8 cellular contexts compared by ENCODE assay signal in genomic region chr10:122468923-122469781, GRCh38. TPM values are rescaled to one million over a fixed set of nuclear protein-coding genes. Genes with fewer than 3 reads are reported as not detected.
DNase-seq lines count a peak whose midpoint lies in the region; ATAC-seq lines count a peak whose summit lies in the region.

No MANE protein-coding gene starts in this region.

- peak overlapping the region; percentile 68 for H3K9ac ChIP-seq in skeletal muscle satellite cell (ENCODE audit: low read depth, low read length)

- H3K27ac ChIP-seq in SJCRH30 = peak overlapping the region; percentile 7; the same call in 1 of the 2 replicates

- H3K4me1 ChIP-seq in SJCRH30 = peaks cover 9% of the 10 kb centered on the region
- H3K4me1 ChIP-seq in skeletal muscle satellite cell (ENCODE audit: control insufficient read depth, insufficient read depth, low read length) = peaks cover 60% of the 10 kb centered on the region
- no peaks in the 10 kb centered on the region for H3K4me1 ChIP-seq in HAP-1

- in situ Hi-C loops in KBM-7 (cut with MboI; ENCODE audit: low pct_unique_long_range_greater_than_20kb, low sequenced_read_pairs) = no loop called here
- in situ Hi-C loops in HAP-1 (cut with MboI; ENCODE audit: low sequenced_read_pairs) = no loop called here

- DNase-seq in GOT3 (lab: John Stamatoyannopoulos, UW) (peak; percentile 59), SJCRH30 (peak; percentile 24 to 44), glomerular visceral epithelial cell (ENCODE audit: extremely low spot score) (peak; percentile 91), KBM-7 (no peak), HAP-1 (ENCODE audit: low spot score in 2 of 2) (no peak), NCI-H510A (lab: John Stamatoyannopoulos, UW) (no peak)

- 0 out of 2 replicates have a peak, but pooled peaks cover 2% of the 10 kb centered on the region for H3K27me3 ChIP-seq in SJCRH30
- H3K27me3 ChIP-seq in skeletal muscle satellite cell (ENCODE audit: control insufficient read depth, insufficient read depth, low read length) = no peaks in the 10 kb centered on the region
- H3K27me3 ChIP-seq in HAP-1 (ENCODE audit: low read depth) = no peaks in the 10 kb centered on the region

- no peak for ATAC-seq in HG02610 (IDR thresholded peaks at IDR 0.05; ENCODE audit: unreplicated experiment)

- peak overlapping the region; percentile 0; the same call in 1 of the 2 replicates for H3K4me3 ChIP-seq in SJCRH30
- H3K4me3 ChIP-seq in skeletal muscle satellite cell (ENCODE audit: low read length) = peak overlapping the region; percentile 49
- H3K4me3 ChIP-seq in HAP-1 = no peak overlapping the region

- no peaks in the 10 kb centered on the region for H3K36me3 ChIP-seq in SJCRH30
- H3K36me3 ChIP-seq in skeletal muscle satellite cell (ENCODE audit: insufficient read depth, low read length) = peaks cover 29% of the 10 kb centered on the region
- no peaks in the 10 kb centered on the region; the same call in 1 of the 2 replicates for H3K36me3 ChIP-seq in HAP-1 (replicated peaks)

- peak overlapping the region; percentile 74 for H3K4me2 ChIP-seq in skeletal muscle satellite cell (ENCODE audit: low read length)

- H3K9me3 ChIP-seq in SJCRH30 (replicated peaks) (no peaks in the 10 kb centered on the region), skeletal muscle satellite cell (replicated peaks; ENCODE audit: low read length) (no peaks in the 10 kb centered on the region), HAP-1 (no peaks in the 10 kb centered on the region)

RNA-seq across cellular contexts. Expression of gene HTRA1, which starts 7.8 kb away (rescaled TPM):
- total RNA-seq in SJCRH30 (2014; rRNA removed; shearing (Covaris generic)) = 1.0 and 1.5 TPM in 2 replicates
- 186 and 200 TPM in 2 replicates for total RNA-seq in skeletal muscle satellite cell (2012; rRNA removed)

RNA-seq across cellular contexts. Expression of gene ARMS2, which starts 14.7 kb away (rescaled TPM):
- not detected in 2 replicates for total RNA-seq in SJCRH30 (2014; rRNA removed; shearing (Covaris generic))
- not detected in 2 replicates for total RNA-seq in skeletal muscle satellite cell (2012; rRNA removed)

Comparison
In these comparisons a context has a peak if more than half of its experiments do, and no peak if none do; other contexts are left out.
1. DNase-seq: peak in GOT3 (single experiment), SJCRH30 (2 of 2) and glomerular visceral epithelial cell (single experiment); none in KBM-7 (single experiment), HAP-1 (0 of 2) and NCI-H510A (single experiment).